10 cellular contexts compared by ENCODE assay signal in genomic region chr10:15439381-15439837, GRCh38.
DNase-seq lines count a peak whose midpoint lies in the region; ATAC-seq lines count a peak whose summit lies in the region.
"Had no signal": no experiment of that assay in that cellular context is flagged by ENCODE, and none has a peak within 500 bp of the region (broad histone marks: within the 10 kb centered on the region; RNA-seq: fewer than 3 reads in every experiment).

No MANE protein-coding gene starts in this region.

- H3K4me3 ChIP-seq in duodenal mucosa (ENCODE audit: low read depth in 1 of 2, low read length in 2 of 2) (peak overlapping the region; percentile 19 to 37), mesodermal cell (ENCODE audit: extremely low read depth, insufficient read depth, low read length, poor library complexity, severe bottlenecking) (peak overlapping the region; percentile 14), urinary bladder (ENCODE audit: low read depth, low read length) (peak overlapping the region; percentile 3)

- H3K4me3 Mint-ChIP-seq in activated CD4-positive, alpha-beta T cell treated with anti-CD3 and anti-CD28 coated beads for 36 hours: no peak overlapping the region

- no peak overlapping the region for H3K27ac ChIP-seq in duodenal mucosa (ENCODE audit: low read depth, low read length)
- H3K27ac ChIP-seq in mesodermal cell (ENCODE audit: low read depth, low read length, severe bottlenecking): peak overlapping the region; percentile 94
- peak overlapping the region; percentile 11 for H3K27ac ChIP-seq in urinary bladder (ENCODE audit: low read depth)
- H3K27ac ChIP-seq: C4-2B had no signal

- peaks cover 26% of the 10 kb centered on the region for H3K27me3 Mint-ChIP-seq in activated CD4-positive, alpha-beta T cell treated with anti-CD3 and anti-CD28 coated beads for 36 hours

- peak; percentile 47 for DNase-seq in NCI-H82 (lab: John Stamatoyannopoulos, UW)
- DNase-seq in NCI-H82 treated with DMSO at 0.1 percent for 48 hours (lab: John Stamatoyannopoulos, UW; ENCODE audit: unreplicated experiment): no peak
- no peak for DNase-seq in globus pallidus (ENCODE audit: low spot score)
- DNase-seq in activated CD4-positive, alpha-beta T cell treated with anti-CD3 and anti-CD28 coated beads for 36 hours: no peak
- DNase-seq in cortex of kidney (lab: John Stamatoyannopoulos, UW): no peak
- DNase-seq: activated gamma-delta T cell treated with Interleukin-2 at 50 U/mL for 16 hours had no signal

- H3K4me1 ChIP-seq in duodenal mucosa (ENCODE audit: control insufficient read depth in 1 of 2, insufficient read depth in 2 of 2, low read length in 2 of 2) (peaks cover 0 to 6% of the 10 kb centered on the region in 2 donors), mesodermal cell (ENCODE audit: control insufficient read depth, insufficient read depth, low read length, poor library complexity, severe bottlenecking) (peaks cover 16% of the 10 kb centered on the region), urinary bladder (ENCODE audit: insufficient read depth) (no peaks in the 10 kb centered on the region)

- CTCF ChIA-PET in activated CD4-positive, alpha-beta T cell treated with anti-CD3 and anti-CD28 coated beads for 36 hours (lab: Charles Lee): interaction anchor here (0.6 to 1.2 kb wide), 3 partner anchors 9 to 844 kb away, joined by 3 to 6 read pairs (median 3); no protein-coding TSS in a partner anchor

- POLR2A ChIA-PET in activated CD4-positive, alpha-beta T cell treated with anti-CD3 and anti-CD28 coated beads for 36 hours (lab: Charles Lee): interaction anchor here (0.6 to 0.7 kb wide), 4 partner anchors 54 to 1790 kb away, joined by 3 to 4 read pairs (median 3); no protein-coding TSS in a partner anchor

- H3K36me3 ChIP-seq in duodenal mucosa (ENCODE audit: control insufficient read depth in 1 of 2, insufficient read depth in 2 of 2, low read length in 2 of 2) (no peaks in the 10 kb centered on the region), mesodermal cell (ENCODE audit: control insufficient read depth, insufficient read depth, low read length) (no peaks in the 10 kb centered on the region), urinary bladder (ENCODE audit: insufficient read depth) (no peaks in the 10 kb centered on the region)

- H3K9me3 Mint-ChIP-seq in activated CD4-positive, alpha-beta T cell treated with anti-CD3 and anti-CD28 coated beads for 36 hours (ENCODE audit: low read depth): no peaks in the 10 kb centered on the region

- ATAC-seq in activated CD4-positive, alpha-beta T cell treated with anti-CD3 and anti-CD28 coated beads for 36 hours: no peak

- H3K36me3 Mint-ChIP-seq in activated CD4-positive, alpha-beta T cell treated with anti-CD3 and anti-CD28 coated beads for 36 hours (ENCODE audit: low read depth): no peaks in the 10 kb centered on the region

- 22 to 31% methylated on average over 8 to 9 of the region's 12 CpGs for WGBS in mesodermal cell (ENCODE audit: insufficient coverage in 2 of 2), 2 experiments
- WGBS in urinary bladder: 3% methylated on average over 12 of the region's 12 CpGs

- no peak overlapping the region for H3K27ac Mint-ChIP-seq in activated CD4-positive, alpha-beta T cell treated with anti-CD3 and anti-CD28 coated beads for 36 hours

- no peaks in the 10 kb centered on the region for H3K27me3 ChIP-seq in duodenal mucosa (ENCODE audit: control insufficient read depth in 1 of 2, insufficient read depth in 2 of 2, low read length in 2 of 2)

- H3K4me1 Mint-ChIP-seq in activated CD4-positive, alpha-beta T cell treated with anti-CD3 and anti-CD28 coated beads for 36 hours: peaks cover 6% of the 10 kb centered on the region

- H3K9ac ChIP-seq in duodenal mucosa (ENCODE audit: low read depth in 1 of 2, low read length in 2 of 2): no peak overlapping the region

- H3K9me3 ChIP-seq in duodenal mucosa (ENCODE audit: control insufficient read depth in 1 of 2, low read length in 2 of 2) (no peaks in the 10 kb centered on the region), mesodermal cell (ENCODE audit: control insufficient read depth, low read length) (no peaks in the 10 kb centered on the region)

- intact Hi-C loops in activated CD4-positive, alpha-beta T cell treated with anti-CD3 and anti-CD28 coated beads for 36 hours (cut with DNase I, micrococcal nuclease): loop anchor here (10.0 kb wide), 2 partner anchors 305 to 1335 kb away; no protein-coding TSS in a partner anchor
